ENCODE assay signal across 8 cellular contexts in the genomic region with DNA sequence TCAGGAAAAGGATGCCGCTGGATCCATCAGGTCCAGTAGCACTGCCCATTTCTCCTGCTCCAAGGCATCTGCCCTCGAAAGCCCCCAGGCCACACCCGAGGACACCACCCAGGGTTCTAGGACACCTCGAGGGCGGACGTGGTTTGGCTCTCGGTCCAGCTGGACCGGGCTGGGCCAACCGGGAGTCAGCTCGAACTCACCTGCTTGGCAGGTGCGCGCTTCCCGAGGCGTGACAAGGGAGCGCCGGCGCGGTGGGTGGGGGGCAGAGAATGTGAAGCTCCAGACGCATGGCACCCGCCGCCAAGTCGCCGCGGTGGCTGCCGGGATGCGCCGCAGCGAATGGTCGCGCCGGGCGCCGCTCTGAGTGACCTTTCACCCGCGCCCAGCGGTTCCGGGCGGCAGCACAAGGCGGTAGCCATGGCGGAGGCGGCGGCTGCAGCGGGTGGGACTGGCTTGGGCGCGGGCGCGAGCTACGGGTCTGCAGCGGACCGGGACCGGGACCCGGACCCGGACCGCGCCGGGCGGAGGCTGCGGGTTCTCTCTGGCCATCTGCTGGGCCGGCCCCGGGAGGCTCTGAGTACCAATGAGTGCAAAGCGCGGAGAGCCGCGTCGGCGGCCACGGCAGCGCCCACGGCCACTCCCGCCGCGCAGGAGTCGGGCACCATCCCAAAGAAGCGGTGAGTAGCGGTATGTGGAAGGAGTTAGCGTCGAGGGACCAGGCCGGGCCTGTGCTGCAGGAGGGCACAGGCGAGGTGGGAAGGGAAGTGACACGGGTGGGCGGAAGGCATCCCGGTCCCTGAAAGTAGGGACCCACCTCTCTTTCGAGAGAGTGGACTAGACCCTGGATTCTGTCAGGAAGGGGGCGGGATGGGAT. TPM values are rescaled to one million over a fixed set of nuclear protein-coding genes. Genes with fewer than 3 reads are reported as not detected.
DNase-seq lines count a peak whose midpoint lies in the region; ATAC-seq and TF ChIP-seq lines count a peak whose summit lies in the region.

A gene (plus strand): TSS at position 401 of the 874 bp plus-strand sequence. CDS start 17 bp downstream, at position 418.

- POLR2A ChIA-PET in Panc1 (lab: Charles Lee) = interaction anchor here (0.6 to 1.0 kb wide), 5 partner anchors 22 to 248 kb away, joined by 3 to 6 read pairs (median 4); no protein-coding TSS in a partner anchor

- H3K36me3 Mint-ChIP-seq in activated T-helper 1 cell treated with anti-CD3 and anti-CD28 coated beads, Interleukin-12 subunit alpha, Interleukin-12 subunit beta, Interleukin-2, Interleukin-4 antibody, amounts not matched to agents 30 ng/mL and 10 ng/mL and 1 ng/mL, durations not matched to agents 14 hours and 24 hours and 36 hours (ENCODE audit: low read depth) = peaks cover 31% of the 10 kb centered on the region
- no peaks in the 10 kb centered on the region for H3K36me3 Mint-ChIP-seq in nephron (ENCODE audit: low read depth)
- H3K36me3 Mint-ChIP-seq in stimulated activated naive CD8-positive, alpha-beta T cell treated with anti-CD3 and anti-CD28 coated beads, Interleukin-15, Interleukin-2, amounts not matched to agents 100 ng/mL and 50 ng/mL, for 24 hours (ENCODE audit: low read depth) = peaks cover 28% of the 10 kb centered on the region

- H3K4me3 ChIP-seq in HUES48 (ENCODE audit: low read depth, low read length) (peak within 1 kb of the TSS; percentile 96), Panc1 (ENCODE audit: low read depth in 2 of 2, low read length in 2 of 2) (peak within 1 kb of the TSS; percentile 97 to 98)

- no peaks in the 10 kb centered on the region for H3K36me3 ChIP-seq in HUES48 (ENCODE audit: control insufficient read depth, insufficient read depth, low read length)
- H3K36me3 ChIP-seq in Panc1 (ENCODE audit: control insufficient read depth, insufficient read depth, low read length) = no peaks in the 10 kb centered on the region; the same call in none of the 2 replicates

- H3K9me3 ChIP-seq in HUES48 (ENCODE audit: control insufficient read depth, insufficient read depth, low read length) (no peaks in the 10 kb centered on the region), Panc1 (ENCODE audit: control insufficient read depth, insufficient read depth, low read depth, low read length) (no peaks in the 10 kb centered on the region)

- H3K27me3 ChIP-seq in HUES48 (ENCODE audit: control insufficient read depth, insufficient read depth, low read length) = no peaks in the 10 kb centered on the region
- H3K27me3 ChIP-seq in Panc1 (ENCODE audit: control insufficient read depth, insufficient read depth, low read length) = no peaks in the 10 kb centered on the region

- CTCF ChIA-PET in Panc1 (lab: Charles Lee) = interaction anchor here (0.7 kb wide), 1 partner anchor 49 kb away, joined by 6 read pairs; no protein-coding TSS in a partner anchor

- no TSS peak for BruUV-seq in Panc1 (replicated peaks; lab: Mats Ljungman, UMichigan)

- intact Hi-C loops in Panc1 (cut with micrococcal nuclease; ENCODE audit: unreplicated experiment) = loop anchor here (10.0 kb wide), 1 partner anchor 148 kb away; no protein-coding TSS in a partner anchor
- intact Hi-C loops in activated T-helper 1 cell treated with anti-CD3 and anti-CD28 coated beads, Interleukin-12 subunit alpha, Interleukin-12 subunit beta, Interleukin-2, Interleukin-4 antibody, amounts not matched to agents 30 ng/mL and 10 ng/mL and 1 ng/mL, durations not matched to agents 14 hours and 24 hours and 36 hours (cut with micrococcal nuclease) = loop anchor here (1.0 to 5.0 kb wide), 8 partner anchors 24 to 720 kb away; a partner anchor contains a TSS

- no peaks in the 10 kb centered on the region for H3K9me3 Mint-ChIP-seq in activated T-helper 1 cell treated with anti-CD3 and anti-CD28 coated beads, Interleukin-12 subunit alpha, Interleukin-12 subunit beta, Interleukin-2, Interleukin-4 antibody, amounts not matched to agents 30 ng/mL and 10 ng/mL and 1 ng/mL, durations not matched to agents 14 hours and 24 hours and 36 hours
- H3K9me3 Mint-ChIP-seq in nephron = no peaks in the 10 kb centered on the region
- H3K9me3 Mint-ChIP-seq in stimulated activated naive CD8-positive, alpha-beta T cell treated with anti-CD3 and anti-CD28 coated beads, Interleukin-15, Interleukin-2, amounts not matched to agents 100 ng/mL and 50 ng/mL, for 24 hours = no peaks in the 10 kb centered on the region

- peak within 1 kb of the TSS; percentile 92 for H3K27ac Mint-ChIP-seq in activated T-helper 1 cell treated with anti-CD3 and anti-CD28 coated beads, Interleukin-12 subunit alpha, Interleukin-12 subunit beta, Interleukin-2, Interleukin-4 antibody, amounts not matched to agents 30 ng/mL and 10 ng/mL and 1 ng/mL, durations not matched to agents 14 hours and 24 hours and 36 hours
- peak within 1 kb of the TSS; percentile 80 to 96 (median 92) for H3K27ac Mint-ChIP-seq in nephron
- peak within 1 kb of the TSS; percentile 88 for H3K27ac Mint-ChIP-seq in stimulated activated naive CD8-positive, alpha-beta T cell treated with anti-CD3 and anti-CD28 coated beads, Interleukin-15, Interleukin-2, amounts not matched to agents 100 ng/mL and 50 ng/mL, for 24 hours

- in situ Hi-C loops in Panc1 (cut with HindIII; ENCODE audit: low pct_unique_long_range_greater_than_20kb, low sequenced_read_pairs) = no loop called here

- H3K27me3 Mint-ChIP-seq in activated T-helper 1 cell treated with anti-CD3 and anti-CD28 coated beads, Interleukin-12 subunit alpha, Interleukin-12 subunit beta, Interleukin-2, Interleukin-4 antibody, amounts not matched to agents 30 ng/mL and 10 ng/mL and 1 ng/mL, durations not matched to agents 14 hours and 24 hours and 36 hours (ENCODE audit: insufficient read depth) = no peaks in the 10 kb centered on the region
- H3K27me3 Mint-ChIP-seq in nephron (ENCODE audit: low read depth) = no peaks in the 10 kb centered on the region
- no peaks in the 10 kb centered on the region for H3K27me3 Mint-ChIP-seq in stimulated activated naive CD8-positive, alpha-beta T cell treated with anti-CD3 and anti-CD28 coated beads, Interleukin-15, Interleukin-2, amounts not matched to agents 100 ng/mL and 50 ng/mL, for 24 hours

- H3K9ac ChIP-seq in HUES48 (ENCODE audit: low read depth, low read length) = peak within 1 kb of the TSS; percentile 83

- H3K4me3 Mint-ChIP-seq in activated T-helper 1 cell treated with anti-CD3 and anti-CD28 coated beads, Interleukin-12 subunit alpha, Interleukin-12 subunit beta, Interleukin-2, Interleukin-4 antibody, amounts not matched to agents 30 ng/mL and 10 ng/mL and 1 ng/mL, durations not matched to agents 14 hours and 24 hours and 36 hours = peak within 1 kb of the TSS; percentile 90
- H3K4me3 Mint-ChIP-seq in nephron = peak within 1 kb of the TSS; percentile 95 to 96 (median 95)
- H3K4me3 Mint-ChIP-seq in stimulated activated naive CD8-positive, alpha-beta T cell treated with anti-CD3 and anti-CD28 coated beads, Interleukin-15, Interleukin-2, amounts not matched to agents 100 ng/mL and 50 ng/mL, for 24 hours = peak within 1 kb of the TSS; percentile 90

- DNase-seq in DMS 273 treated with DMSO at 0.1 percent for 48 hours (lab: John Stamatoyannopoulos, UW) = peak; percentile 20
- no peak for DNase-seq in Panc1 (ENCODE audit: low read depth, low spot score)
- peak; percentile 80 for DNase-seq in activated T-helper 1 cell treated with anti-CD3 and anti-CD28 coated beads, Interleukin-12 subunit alpha, Interleukin-12 subunit beta, Interleukin-2, Interleukin-4 antibody, amounts not matched to agents 30 ng/mL and 10 ng/mL and 1 ng/mL, durations not matched to agents 14 hours and 24 hours and 36 hours (ENCODE audit: low spot score)
- DNase-seq in fibroblast of peridontal ligament (ENCODE audit: extremely low read depth) = peak; percentile 46

- H3K4me1 Mint-ChIP-seq in activated T-helper 1 cell treated with anti-CD3 and anti-CD28 coated beads, Interleukin-12 subunit alpha, Interleukin-12 subunit beta, Interleukin-2, Interleukin-4 antibody, amounts not matched to agents 30 ng/mL and 10 ng/mL and 1 ng/mL, durations not matched to agents 14 hours and 24 hours and 36 hours (ENCODE audit: low read depth) = peaks cover 58% of the 10 kb centered on the region
- peaks cover 37% of the 10 kb centered on the region for H3K4me1 Mint-ChIP-seq in nephron
- peaks cover 53% of the 10 kb centered on the region for H3K4me1 Mint-ChIP-seq in stimulated activated naive CD8-positive, alpha-beta T cell treated with anti-CD3 and anti-CD28 coated beads, Interleukin-15, Interleukin-2, amounts not matched to agents 100 ng/mL and 50 ng/mL, for 24 hours (ENCODE audit: low read depth)

- H3K4me1 ChIP-seq in HUES48 (ENCODE audit: control insufficient read depth, insufficient read depth, low read length) (peaks cover 28% of the 10 kb centered on the region), Panc1 (ENCODE audit: control insufficient read depth, insufficient read depth, low read length) (peaks cover 44% of the 10 kb centered on the region)

- TF ChIP-seq CTCF in Panc1 (IDR thresholded peaks at IDR 0.05) (no peak), nephron (IDR thresholded peaks at IDR 0.05; ENCODE audit: unreplicated experiment in 3 of 3) (no peak)

- H3K27ac ChIP-seq in HUES48 (ENCODE audit: low read depth, low read length) (peak within 1 kb of the TSS; percentile 39), Panc1 (ENCODE audit: low read length) (peak within 1 kb of the TSS; percentile 96)

- peak; percentile 89 for ATAC-seq in GM21423 (IDR thresholded peaks at IDR 0.05; ENCODE audit: unreplicated experiment)
- peak; percentile 91 for ATAC-seq in Panc1

RNA-seq across cellular contexts. Expression of the gene that starts here (rescaled TPM):
- total RNA-seq in Panc1 (2021; ENCODE audit: unreplicated experiment) = 68.7 TPM
- 35.7 TPM for polyA plus RNA-seq in Panc1 (2012; ENCODE audit: insufficient read length)
- 70.1 and 71.8 TPM in 2 replicates for total RNA-seq in activated T-helper 1 cell treated with anti-CD3 and anti-CD28 coated beads, Interleukin-12 subunit alpha, Interleukin-12 subunit beta, Interleukin-2, Interleukin-4 antibody, amounts not matched to agents 30 ng/mL and 10 ng/mL and 1 ng/mL, durations not matched to agents 14 hours and 24 hours and 36 hours
